1 cellular context compared by ENCODE assay signal in genomic region chr1:246930830-246931548, GRCh38.
TF ChIP-seq lines count a peak whose summit lies in the region.

No MANE protein-coding gene starts in this region.

TF ChIP-seq in HepG2, 621 proteins besides CTCF, POLR2A, EP300 and RAD21 (continued from another document and continues in another):
- TF ChIP-seq ZBTB33 (CRISPR knock-in tag; IDR thresholded peaks at IDR 0.05) (no peak), RFX5 (IDR thresholded peaks at IDR 0.05; ENCODE audit: low read depth, low read length) (no peak), ZNF136 (CRISPR knock-in tag; IDR thresholded peaks at IDR 0.05; ENCODE audit: low read depth) (no peak), RELA (CRISPR knock-in tag; IDR thresholded peaks at IDR 0.05) (no peak), HOMEZ (CRISPR knock-in tag; IDR thresholded peaks at IDR 0.05; ENCODE audit: low read depth) (no peak), HOXA3 (CRISPR knock-in tag; IDR thresholded peaks at IDR 0.05) (peak; percentile 36; the same call in 1 of the 2 replicates), SCMH1 (CRISPR knock-in tag; IDR thresholded peaks at IDR 0.05; ENCODE audit: borderline replicate concordance) (no peak), SYNCRIP (IDR thresholded peaks at IDR 0.05; ENCODE audit: insufficient read depth, low read depth, low read length) (no peak), JUND (CRISPR knock-in tag; IDR thresholded peaks at IDR 0.05) (no peak), ZMYM4 (CRISPR knock-in tag; IDR thresholded peaks at IDR 0.05) (no peak), ZNF746 (CRISPR knock-in tag; IDR thresholded peaks at IDR 0.05) (no peak), ERF (CRISPR knock-in tag; IDR thresholded peaks at IDR 0.05) (no peak; the same call in 1 of the 2 replicates), CBX2 (IDR thresholded peaks at IDR 0.05; ENCODE audit: low read depth, low read length) (no peak), CBX2 (CRISPR knock-in tag; IDR thresholded peaks at IDR 0.05; ENCODE audit: low read depth) (no peak), SETDB1 (CRISPR knock-in tag; IDR thresholded peaks at IDR 0.05; ENCODE audit: borderline replicate concordance) (no peak), HCFC1 (IDR thresholded peaks at IDR 0.05; ENCODE audit: low read depth, low read length) (no peak), ZFYVE20 (CRISPR knock-in tag; IDR thresholded peaks at IDR 0.05; ENCODE audit: borderline replicate concordance, low read depth) (0 out of 2 replicates have a peak, but pooled peaks have one; percentile 60), MTA1 (CRISPR knock-in tag; IDR thresholded peaks at IDR 0.05; ENCODE audit: borderline replicate concordance) (no peak), KAT2B (IDR thresholded peaks at IDR 0.05; ENCODE audit: borderline replicate concordance, low read depth, low read length) (no peak), ZSCAN9 (CRISPR knock-in tag; IDR thresholded peaks at IDR 0.05; ENCODE audit: borderline replicate concordance) (no peak), RFXAP (CRISPR knock-in tag; IDR thresholded peaks at IDR 0.05; ENCODE audit: borderline replicate concordance) (0 out of 2 replicates have a peak, but pooled peaks have one; percentile 36), XBP1 (CRISPR knock-in tag; IDR thresholded peaks at IDR 0.05) (no peak), REPIN1 (CRISPR knock-in tag; IDR thresholded peaks at IDR 0.05; ENCODE audit: borderline replicate concordance, low read depth) (peak; percentile 43; the same call in 1 of the 2 replicates), ZNF333 (CRISPR knock-in tag; IDR thresholded peaks at IDR 0.05; ENCODE audit: borderline replicate concordance) (no peak), FOXO1 (CRISPR knock-in tag; IDR thresholded peaks at IDR 0.05) (no peak), MIER2 (CRISPR knock-in tag; IDR thresholded peaks at IDR 0.05) (no peak), SRF (IDR thresholded peaks at IDR 0.05; ENCODE audit: low read depth, low read length) (no peak), ZNF572 (CRISPR knock-in tag; IDR thresholded peaks at IDR 0.05) (no peak), ZNF460 (CRISPR knock-in tag; IDR thresholded peaks at IDR 0.05; ENCODE audit: borderline replicate concordance) (no peak), ZNF205 (CRISPR knock-in tag; IDR thresholded peaks at IDR 0.05) (no peak), SKI (IDR thresholded peaks at IDR 0.05; ENCODE audit: partially characterized antibody) (no peak), ZNF12 (CRISPR knock-in tag; IDR thresholded peaks at IDR 0.05) (no peak), ZNF276 (CRISPR knock-in tag; IDR thresholded peaks at IDR 0.05; ENCODE audit: low read depth) (no peak), BCL3 (CRISPR knock-in tag; IDR thresholded peaks at IDR 0.05) (no peak), CEBPB (IDR thresholded peaks at IDR 0.05; ENCODE audit: borderline replicate concordance, low read depth, low read length) (no peak), MTERF4 (CRISPR knock-in tag; IDR thresholded peaks at IDR 0.05) (no peak), LRRFIP1 (CRISPR knock-in tag; conservative IDR thresholded peaks at IDR 0.05) (no peak), ZNF225 (CRISPR knock-in tag; IDR thresholded peaks at IDR 0.05) (no peak), TERF1 (CRISPR knock-in tag; IDR thresholded peaks at IDR 0.05) (no peak), SMARCC2 (IDR thresholded peaks at IDR 0.05) (no peak), ZNF550 (CRISPR knock-in tag; IDR thresholded peaks at IDR 0.05; ENCODE audit: borderline replicate concordance) (no peak), HMG20B (CRISPR knock-in tag; conservative IDR thresholded peaks at IDR 0.05) (no peak), ZNF430 (CRISPR knock-in tag; IDR thresholded peaks at IDR 0.05) (no peak), ETS1 (CRISPR knock-in tag; IDR thresholded peaks at IDR 0.05) (no peak), MED1 (CRISPR knock-in tag; IDR thresholded peaks at IDR 0.05) (no peak), ZNF354B (CRISPR knock-in tag; IDR thresholded peaks at IDR 0.05) (no peak), LBX2 (CRISPR knock-in tag; IDR thresholded peaks at IDR 0.05; ENCODE audit: borderline replicate concordance) (0 out of 2 replicates have a peak, but pooled peaks have one; percentile 38), ZHX2 (IDR thresholded peaks at IDR 0.05; ENCODE audit: low read depth) (no peak), ZHX2 (CRISPR knock-in tag; IDR thresholded peaks at IDR 0.05; ENCODE audit: borderline replicate concordance) (peak; percentile 26; the same call in 1 of the 2 replicates), ZNF367 (CRISPR knock-in tag; IDR thresholded peaks at IDR 0.05; ENCODE audit: borderline replicate concordance) (no peak)
